In the genomic region with DNA sequence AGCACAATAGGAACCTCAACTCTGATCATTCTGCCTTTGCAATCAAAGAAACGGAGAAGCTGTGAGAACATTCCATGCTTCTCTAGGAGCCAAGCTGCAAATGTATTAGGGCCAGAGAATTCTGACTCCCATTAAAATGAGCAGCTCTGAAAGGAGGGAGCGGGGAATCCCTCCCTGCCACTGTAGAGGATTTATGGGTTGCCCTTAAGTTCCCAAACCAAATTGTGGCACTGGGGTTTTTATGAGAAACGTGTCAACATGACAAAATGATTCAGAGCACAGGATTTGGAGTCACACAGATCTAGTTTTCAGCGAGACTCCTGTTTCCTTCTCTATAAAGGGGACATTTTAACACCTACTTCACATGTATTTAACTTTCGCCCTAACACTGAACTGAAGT, we compare ENCODE assay signal across 9 cellular contexts. TPM values are rescaled to one million over a fixed set of nuclear protein-coding genes. Genes with fewer than 3 reads are reported as not detected.
DNase-seq lines count a peak whose midpoint lies in the region; ATAC-seq and TF ChIP-seq lines count a peak whose summit lies in the region.
"Had no signal": no experiment of that assay in that cellular context is flagged by ENCODE, and none has a peak within 500 bp of the region (broad histone marks: within the 10 kb centered on the region; RNA-seq: fewer than 3 reads in every experiment).

No MANE protein-coding gene starts in this region.

- no peak overlapping the region for H3K27ac ChIP-seq in SK-N-SH (ENCODE audit: low read depth in 2 of 2, low read length in 1 of 2)
- H3K27ac ChIP-seq: C4-2B had no signal

- peak overlapping the region; percentile 72 to 74; a peak in 3 of 4 replicates for H3K4me3 ChIP-seq in SK-N-SH (ENCODE audit: low read depth in 2 of 2, low read length in 1 of 2)

- H3K4me1 Mint-ChIP-seq in activated naive CD8-positive, alpha-beta T cell treated with anti-CD3 and anti-CD28 coated beads, Interleukin-2, amount 50 U/mL, for 24 hours = peaks cover 81% of the 10 kb centered on the region

- H3K27me3 ChIP-seq in SK-N-SH (ENCODE audit: insufficient read depth) = no peaks in the 10 kb centered on the region

- H3K9me3 Mint-ChIP-seq in activated naive CD8-positive, alpha-beta T cell treated with anti-CD3 and anti-CD28 coated beads, Interleukin-2, amount 50 U/mL, for 24 hours = peaks cover 5% of the 10 kb centered on the region

- no peak for TF ChIP-seq RAD21 in SK-N-SH (IDR thresholded peaks at IDR 0.05; ENCODE audit: low read length)

- H2AFZ ChIP-seq in SK-N-SH (ENCODE audit: low read depth) = no peak overlapping the region

- no peaks in the 10 kb centered on the region for H3K9me2 ChIP-seq in SK-N-SH

- no peak for TF ChIP-seq EP300 in SK-N-SH (IDR thresholded peaks at IDR 0.05; ENCODE audit: borderline replicate concordance in 1 of 2, low read depth in 1 of 2, low read length in 1 of 2)

- WGBS in SK-N-SH (ENCODE audit: low lambda C conversion rate) = 48% methylated on average over 5 of the region's 5 CpGs

- no peaks in the 10 kb centered on the region for H3K27me3 Mint-ChIP-seq in activated naive CD8-positive, alpha-beta T cell treated with anti-CD3 and anti-CD28 coated beads, Interleukin-2, amount 50 U/mL, for 24 hours

- H3F3A ChIP-seq in SK-N-SH (replicated peaks; ENCODE audit: insufficient read depth) = peaks cover 20% of the 10 kb centered on the region

- no peak for TF ChIP-seq CTCF in SK-N-SH (IDR thresholded peaks at IDR 0.05)

- no peaks in the 10 kb centered on the region for H3K9me3 ChIP-seq in SK-N-SH

- H3K9ac ChIP-seq in SK-N-SH = peak overlapping the region; percentile 94; the same call in 1 of the 2 replicates

- no peak for ATAC-seq in SK-N-SH treated with all-trans-retinoic acid at 6 μM for 48 hours
- ATAC-seq in activated naive CD8-positive, alpha-beta T cell treated with anti-CD3 and anti-CD28 coated beads, Interleukin-2, amount 50 U/mL, for 24 hours = no peak
- ATAC-seq in HG03045 (IDR thresholded peaks at IDR 0.05; ENCODE audit: unreplicated experiment) = no peak
- no peak for ATAC-seq in GM21423 (IDR thresholded peaks at IDR 0.05; ENCODE audit: unreplicated experiment)

- H3K27ac Mint-ChIP-seq in activated naive CD8-positive, alpha-beta T cell treated with anti-CD3 and anti-CD28 coated beads, Interleukin-2, amount 50 U/mL, for 24 hours = peak overlapping the region; percentile 94

- peaks cover 66% of the 10 kb centered on the region for H3K79me2 ChIP-seq in SK-N-SH (ENCODE audit: insufficient read depth)

- peaks cover 53% of the 10 kb centered on the region for H4K20me1 ChIP-seq in SK-N-SH (ENCODE audit: insufficient read depth)

- peak overlapping the region; percentile 99 for H3K4me3 Mint-ChIP-seq in activated naive CD8-positive, alpha-beta T cell treated with anti-CD3 and anti-CD28 coated beads, Interleukin-2, amount 50 U/mL, for 24 hours

- CTCF ChIA-PET in SK-N-SH (lab: Yijun Ruan, JAX) = interaction anchor here (1.8 kb wide), 1 partner anchor 208 kb away, joined by 6 read pairs; no protein-coding TSS in a partner anchor

- POLR2A ChIA-PET in SK-N-SH (lab: Yijun Ruan, JAX) = no interaction called here

- H3K36me3 ChIP-seq in SK-N-SH (replicated peaks in 1 of 2; ENCODE audit: control insufficient read depth in 1 of 2, insufficient read depth in 2 of 2, low read length in 1 of 2) = no peaks in the 10 kb centered on the region

- H3K4me2 ChIP-seq in SK-N-SH = peak overlapping the region; percentile 65

- DNase-seq in SK-N-SH (no peak), iris pigment epithelial cell (ENCODE audit: low read depth) (peak; percentile 45), superior temporal gyrus (ENCODE audit: extremely low spot score) (peak; percentile 74), DMS153 (lab: John Stamatoyannopoulos, UW) (no peak)
- no peak for DNase-seq in activated naive CD8-positive, alpha-beta T cell treated with anti-CD3 and anti-CD28 coated beads, Interleukin-2, amount 50 U/mL, for 24 hours

- H3K4me1 ChIP-seq in SK-N-SH (ENCODE audit: control insufficient read depth in 1 of 2, insufficient read depth in 2 of 2, low read depth in 1 of 2, low read length in 1 of 2) = peaks cover 12 to 14% of the 10 kb centered on the region in 2 experiments; a peak in 3 of 4 replicates

- H3K36me3 Mint-ChIP-seq in activated naive CD8-positive, alpha-beta T cell treated with anti-CD3 and anti-CD28 coated beads, Interleukin-2, amount 50 U/mL, for 24 hours (ENCODE audit: low read depth) = peaks cover 42% of the 10 kb centered on the region

TF ChIP-seq in SK-N-SH, 30 proteins besides CTCF, POLR2A, EP300 and RAD21:
- TF ChIP-seq EZH2phosphoT487 (IDR thresholded peaks at IDR 0.05; ENCODE audit: borderline replicate concordance, low read depth) (no peak), MAX (IDR thresholded peaks at IDR 0.05; ENCODE audit: low read depth) (no peak), SMC3 (IDR thresholded peaks at IDR 0.05; ENCODE audit: low read depth, low read length) (no peak), TCF12 (IDR thresholded peaks at IDR 0.05) (no peak), FOXM1 (IDR thresholded peaks at IDR 0.05; ENCODE audit: low read depth) (no peak), JUND (IDR thresholded peaks at IDR 0.05) (no peak), POLR2AphosphoS5 (IDR thresholded peaks at IDR 0.05; ENCODE audit: low read depth, low read length) (no peak), PBX3 (IDR thresholded peaks at IDR 0.05) (no peak), RCOR1 (IDR thresholded peaks at IDR 0.05; ENCODE audit: low read length) (no peak), SIN3A (IDR thresholded peaks at IDR 0.05; ENCODE audit: borderline replicate concordance, low read depth, low read length) (no peak), GATA2 (CRISPR knock-in tag; IDR thresholded peaks at IDR 0.05) (no peak)

TF ChIP-seq in SK-N-SH treated with all-trans-retinoic acid at 6 μM for 48 hours, 23 proteins besides CTCF, POLR2A, EP300 and RAD21 (continues in another document):
- TF ChIP-seq BACH2 (CRISPR knock-in tag; IDR thresholded peaks at IDR 0.05; ENCODE audit: borderline replicate concordance) = no peak
- no peak for TF ChIP-seq TSHZ2 (CRISPR knock-in tag; IDR thresholded peaks at IDR 0.05)
- no peak for TF ChIP-seq GLIS3 (CRISPR knock-in tag; IDR thresholded peaks at IDR 0.05)
- TF ChIP-seq, protein P1, sequence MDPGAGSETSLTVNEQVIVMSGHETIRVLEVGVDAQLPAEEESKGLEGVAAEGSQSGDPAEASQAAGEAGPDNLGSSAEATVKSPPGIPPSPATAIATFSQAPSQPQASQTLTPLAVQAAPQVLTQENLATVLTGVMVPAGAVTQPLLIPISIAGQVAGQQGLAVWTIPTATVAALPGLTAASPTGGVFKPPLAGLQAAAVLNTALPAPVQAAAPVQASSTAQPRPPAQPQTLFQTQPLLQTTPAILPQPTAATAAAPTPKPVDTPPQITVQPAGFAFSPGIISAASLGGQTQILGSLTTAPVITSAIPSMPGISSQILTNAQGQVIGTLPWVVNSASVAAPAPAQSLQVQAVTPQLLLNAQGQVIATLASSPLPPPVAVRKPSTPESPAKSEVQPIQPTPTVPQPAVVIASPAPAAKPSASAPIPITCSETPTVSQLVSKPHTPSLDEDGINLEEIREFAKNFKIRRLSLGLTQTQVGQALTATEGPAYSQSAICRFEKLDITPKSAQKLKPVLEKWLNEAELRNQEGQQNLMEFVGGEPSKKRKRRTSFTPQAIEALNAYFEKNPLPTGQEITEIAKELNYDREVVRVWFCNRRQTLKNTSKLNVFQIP (CRISPR knock-in tag; IDR thresholded peaks at IDR 0.05; ENCODE audit: borderline replicate concordance, low read depth) = no peak
- no peak for TF ChIP-seq ZFP30 (CRISPR knock-in tag; IDR thresholded peaks at IDR 0.05)
- no peak for TF ChIP-seq PPARA (CRISPR knock-in tag; IDR thresholded peaks at IDR 0.05; ENCODE audit: borderline replicate concordance)
- TF ChIP-seq RARB (CRISPR knock-in tag; IDR thresholded peaks at IDR 0.05) = no peak
- no peak for TF ChIP-seq SNAI2 (CRISPR knock-in tag; IDR thresholded peaks at IDR 0.05)
- TF ChIP-seq ZNF8 (CRISPR knock-in tag; IDR thresholded peaks at IDR 0.05) = no peak
- TF ChIP-seq ZFP3 (CRISPR knock-in tag; IDR thresholded peaks at IDR 0.05) = no peak
- TF ChIP-seq ESRRG (CRISPR knock-in tag; IDR thresholded peaks at IDR 0.05) = no peak
- TF ChIP-seq, protein P2, sequence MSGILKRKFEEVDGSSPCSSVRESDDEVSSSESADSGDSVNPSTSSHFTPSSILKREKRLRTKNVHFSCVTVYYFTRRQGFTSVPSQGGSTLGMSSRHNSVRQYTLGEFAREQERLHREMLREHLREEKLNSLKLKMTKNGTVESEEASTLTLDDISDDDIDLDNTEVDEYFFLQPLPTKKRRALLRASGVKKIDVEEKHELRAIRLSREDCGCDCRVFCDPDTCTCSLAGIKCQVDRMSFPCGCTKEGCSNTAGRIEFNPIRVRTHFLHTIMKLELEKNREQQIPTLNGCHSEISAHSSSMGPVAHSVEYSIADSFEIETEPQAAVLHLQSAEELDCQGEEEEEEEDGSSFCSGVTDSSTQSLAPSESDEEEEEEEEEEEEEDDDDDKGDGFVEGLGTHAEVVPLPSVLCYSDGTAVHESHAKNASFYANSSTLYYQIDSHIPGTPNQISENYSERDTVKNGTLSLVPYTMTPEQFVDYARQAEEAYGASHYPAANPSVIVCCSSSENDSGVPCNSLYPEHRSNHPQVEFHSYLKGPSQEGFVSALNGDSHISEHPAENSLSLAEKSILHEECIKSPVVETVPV (CRISPR knock-in tag; IDR thresholded peaks at IDR 0.05) = no peak

RNA-seq across cellular contexts. Expression of gene IL6ST, which starts 1.8 kb away (rescaled TPM):
- 16.0 and 21.1 TPM in 2 replicates for polyA plus RNA-seq in SK-N-SH (2012; rRNA removed)
- 30.1 and 34.6 TPM in 2 replicates for polyA plus RNA-seq in SK-N-SH (2012; cell fraction: cytosol; rRNA removed)
- 6.7 and 17.2 TPM in 2 replicates for polyA plus RNA-seq in SK-N-SH (2012; cell fraction: nucleus; rRNA removed)

Comparison
In these comparisons a context has a peak if more than half of its experiments do, and no peak if none do; other contexts are left out.
1. DNase-seq: peak in iris pigment epithelial cell (single experiment) and superior temporal gyrus (single experiment); none in SK-N-SH (single experiment), activated naive CD8-positive, alpha-beta T cell treated with anti-CD3 and anti-CD28 coated beads, Interleukin-2, amount 50 U/mL, for 24 hours (single experiment) and DMS153 (single experiment).